In the genomic region with DNA sequence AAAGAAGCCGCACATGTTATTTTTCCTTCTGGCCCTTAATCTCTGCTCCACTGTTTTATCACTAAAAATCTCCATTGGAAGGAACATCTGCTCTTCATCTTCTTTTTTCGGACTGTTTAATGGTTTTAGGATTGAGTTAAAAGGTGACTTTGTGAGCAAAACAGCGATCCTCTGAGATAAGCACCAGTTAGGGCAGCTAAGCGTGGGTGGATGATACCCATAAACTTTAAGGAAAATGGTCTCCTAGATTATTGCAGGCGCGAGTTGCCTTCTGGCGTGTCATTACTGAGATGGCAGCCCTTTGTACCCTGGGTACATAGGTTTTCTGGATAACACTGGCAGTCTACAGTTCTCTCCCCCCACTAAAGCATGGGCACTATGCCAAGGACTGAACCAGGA, we compare ENCODE assay signal across 37 cellular contexts. TPM values are rescaled to one million over a fixed set of nuclear protein-coding genes. Genes with fewer than 3 reads are reported as not detected.
"Had no signal": no experiment of that assay in that cellular context is flagged by ENCODE, and none has a peak within 500 bp of the region (broad histone marks: within the 10 kb centered on the region; RNA-seq: fewer than 3 reads in every experiment).

No MANE protein-coding gene starts in this region.

- FAIRE-seq: astrocyte had no signal

- DNase-seq: activated CD4-positive, alpha-beta memory T cell treated with anti-CD3 and anti-CD28 coated beads for 36 hours; activated CD4-positive, alpha-beta T cell treated with anti-CD3 and anti-CD28 coated beads, Interleukin-2, amount 50 U/mL, for 1 hour; activated CD4-positive, CD25-positive, alpha-beta regulatory T cell; activated CD8-positive, alpha-beta memory T cell treated with anti-CD3 and anti-CD28 coated beads, Interleukin-2, amount 50 U/mL, for 4 hours; activated gamma-delta T cell treated with Interleukin-2 at 50 U/mL for 16 hours; activated naive CD4-positive, alpha-beta T cell treated with anti-CD3 and anti-CD28 coated beads for 36 hours; activated T-cell treated with anti-CD3 and anti-CD28 coated beads for 4 hours; activated T-cell treated with anti-CD3 and anti-CD28 coated beads, Interleukin-2, amount 50 U/mL, for 4 hours; adrenal gland; body of pancreas; Kasumi-1; KG1; MG63; MV-4-11; NCI-H1092; NCI-H1436 treated with DMSO at 0.1 percent for 48 hours; NCI-H1694 treated with DMSO at 0.1 percent for 48 hours; NCI-H2029; NCI-H2171 treated with DMSO at 0.1 percent for 48 hours; NCI-H2227 treated with DMSO at 0.1 percent for 48 hours; NCI-H446; NCI-H510A treated with DMSO at 0.1 percent for 48 hours; NCI-H526 treated with DMSO at 0.1 percent for 48 hours; NCI-H774; SHP77; T1000; WERI-Rb-1 had no signal

- ATAC-seq: activated naive CD4-positive, alpha-beta T cell treated with anti-CD3 and anti-CD28 coated beads, Interleukin-2, amount 50 U/mL, for 72 hours; activated T-cell treated with anti-CD3 and anti-CD28 coated beads, Interleukin-2, amount 50 U/mL, for 4 hours; body of pancreas; Panc1 had no signal

- H3K4me1 ChIP-seq: adrenal gland, body of pancreas, breast epithelium had no signal

- H3K36me3 ChIP-seq: adrenal gland, breast epithelium, MG63, SJSA1, WERI-Rb-1 had no signal

- H3K27ac Mint-ChIP-seq: activated CD4-positive, alpha-beta memory T cell treated with anti-CD3 and anti-CD28 coated beads for 36 hours; activated naive CD4-positive, alpha-beta T cell treated with anti-CD3 and anti-CD28 coated beads for 36 hours; activated naive CD4-positive, alpha-beta T cell treated with anti-CD3 and anti-CD28 coated beads, Interleukin-2, amount 50 U/mL, for 72 hours; activated T-helper 1 cell treated with anti-CD3 and anti-CD28 coated beads, Interleukin-12 subunit alpha, Interleukin-12 subunit beta, Interleukin-2, Interleukin-4 antibody, amounts not matched to agents 30 ng/mL and 10 ng/mL and 1 ng/mL, durations not matched to agents 14 hours and 24 hours and 36 hours had no signal

- H3K9me3 Mint-ChIP-seq: activated CD4-positive, alpha-beta memory T cell treated with anti-CD3 and anti-CD28 coated beads for 36 hours; activated naive CD4-positive, alpha-beta T cell treated with anti-CD3 and anti-CD28 coated beads for 36 hours; activated T-cell treated with anti-CD3 and anti-CD28 coated beads, Interleukin-2, amount 50 U/mL, for 4 hours; activated T-helper 1 cell treated with anti-CD3 and anti-CD28 coated beads, Interleukin-12 subunit alpha, Interleukin-12 subunit beta, Interleukin-2, Interleukin-4 antibody, amounts not matched to agents 30 ng/mL and 10 ng/mL and 1 ng/mL, durations not matched to agents 14 hours and 24 hours and 36 hours had no signal

- H3K4me3 ChIP-seq: adrenal gland, body of pancreas, breast epithelium, MG63, SJSA1 had no signal

- H3K27me3 ChIP-seq: adrenal gland, body of pancreas, breast epithelium, SJSA1 had no signal

- H3K36me3 Mint-ChIP-seq: activated CD4-positive, alpha-beta memory T cell treated with anti-CD3 and anti-CD28 coated beads for 36 hours; activated naive CD4-positive, alpha-beta T cell treated with anti-CD3 and anti-CD28 coated beads, Interleukin-2, amount 50 U/mL, for 72 hours had no signal

- H3K4me3 Mint-ChIP-seq: activated CD4-positive, alpha-beta memory T cell treated with anti-CD3 and anti-CD28 coated beads for 36 hours; activated naive CD4-positive, alpha-beta T cell treated with anti-CD3 and anti-CD28 coated beads for 36 hours; activated T-cell treated with anti-CD3 and anti-CD28 coated beads, Interleukin-2, amount 50 U/mL, for 4 hours; activated T-helper 1 cell treated with anti-CD3 and anti-CD28 coated beads, Interleukin-12 subunit alpha, Interleukin-12 subunit beta, Interleukin-2, Interleukin-4 antibody, amounts not matched to agents 30 ng/mL and 10 ng/mL and 1 ng/mL, durations not matched to agents 14 hours and 24 hours and 36 hours had no signal

- H3K27ac ChIP-seq: adrenal gland, body of pancreas, breast epithelium, SJSA1, WERI-Rb-1 had no signal

- H3K9me3 ChIP-seq: adrenal gland, body of pancreas, breast epithelium, MG63, SJSA1 had no signal

RNA-seq across cellular contexts. Expression of a gene that starts 44.0 kb away (rescaled TPM):
- total RNA-seq: activated CD4-positive, alpha-beta memory T cell treated with anti-CD3 and anti-CD28 coated beads for 36 hours; activated naive CD4-positive, alpha-beta T cell treated with anti-CD3 and anti-CD28 coated beads for 36 hours; activated naive CD4-positive, alpha-beta T cell treated with anti-CD3 and anti-CD28 coated beads, Interleukin-2, amount 50 U/mL, for 72 hours; activated T-cell treated with anti-CD3 and anti-CD28 coated beads, Interleukin-2, amount 50 U/mL, for 4 hours; activated T-helper 1 cell treated with anti-CD3 and anti-CD28 coated beads, Interleukin-12 subunit alpha, Interleukin-12 subunit beta, Interleukin-2, Interleukin-4 antibody, amounts not matched to agents 30 ng/mL and 10 ng/mL and 1 ng/mL, durations not matched to agents 14 hours and 24 hours and 36 hours; adrenal gland; astrocyte; body of pancreas; breast epithelium; cardiac septum; RPMI7951; SJSA1; T-helper 1 cell treated with Interleukin-12 subunit alpha and Interleukin-12 subunit beta and Interleukin-4 antibody, amounts not matched to agents 30 ng/mL and 1 ng/mL, for 36 hours; T-helper 2 cell treated with Interferon-gamma antibody and Interleukin-4, amounts not matched to agents 100 ng/mL and 5 ng/mL, for 36 hours had no signal
- polyA plus RNA-seq: adrenal gland had no signal
